1 cellular context compared by ENCODE assay signal in genomic region chr10:79380125-79380917, GRCh38.
TF ChIP-seq lines count a peak whose summit lies in the region.

No MANE protein-coding gene starts in this region.

TF ChIP-seq in HepG2, 621 proteins besides CTCF, POLR2A, EP300 and RAD21 (continued from another document and continues in another):
- peak; percentile 42; the same call in 1 of the 2 replicates for TF ChIP-seq PRDM10 (CRISPR knock-in tag; IDR thresholded peaks at IDR 0.05; ENCODE audit: low read depth)
- peak; percentile 93 for TF ChIP-seq SOX5 (CRISPR knock-in tag; IDR thresholded peaks at IDR 0.05; ENCODE audit: borderline replicate concordance)
- TF ChIP-seq GATAD2A (CRISPR knock-in tag; IDR thresholded peaks at IDR 0.05): peak; percentile 92
- no peak for TF ChIP-seq ZNF468 (CRISPR knock-in tag; IDR thresholded peaks at IDR 0.05)
- peak; percentile 44 for TF ChIP-seq HOMEZ (CRISPR knock-in tag; IDR thresholded peaks at IDR 0.05; ENCODE audit: low read depth)
- no peak for TF ChIP-seq TIGD3 (CRISPR knock-in tag; IDR thresholded peaks at IDR 0.05; ENCODE audit: borderline replicate concordance)
- no peak for TF ChIP-seq TOPORS (CRISPR knock-in tag; IDR thresholded peaks at IDR 0.05)
- peak; percentile 98 for TF ChIP-seq ZNF18 (CRISPR knock-in tag; IDR thresholded peaks at IDR 0.05; ENCODE audit: insufficient replicate concordance)
- no peak for TF ChIP-seq ZNF251 (CRISPR knock-in tag; IDR thresholded peaks at IDR 0.05)
- no peak for TF ChIP-seq CCDC6 (CRISPR knock-in tag; IDR thresholded peaks at IDR 0.05)
- TF ChIP-seq ZBTB46 (CRISPR knock-in tag; IDR thresholded peaks at IDR 0.05; ENCODE audit: borderline replicate concordance): no peak
- TF ChIP-seq ZNF20 (CRISPR knock-in tag; IDR thresholded peaks at IDR 0.05): no peak
- TF ChIP-seq ZKSCAN8 (CRISPR knock-in tag; IDR thresholded peaks at IDR 0.05; ENCODE audit: borderline replicate concordance): peak; percentile 46; the same call in 1 of the 2 replicates
- peak; percentile 25 for TF ChIP-seq NFKBIZ (CRISPR knock-in tag; IDR thresholded peaks at IDR 0.05)
- peak; percentile 70 for TF ChIP-seq ZFX (CRISPR knock-in tag; IDR thresholded peaks at IDR 0.05; ENCODE audit: low read depth)
- no peak for TF ChIP-seq GTF2F1 (IDR thresholded peaks at IDR 0.05; ENCODE audit: low read length)
- TF ChIP-seq SALL2 (CRISPR knock-in tag; IDR thresholded peaks at IDR 0.05): peak; percentile 45; the same call in 1 of the 2 replicates
- TF ChIP-seq KDM5B (CRISPR knock-in tag; IDR thresholded peaks at IDR 0.05; ENCODE audit: borderline replicate concordance): peak; percentile 60; the same call in 1 of the 2 replicates
- no peak for TF ChIP-seq SP140L (CRISPR knock-in tag; IDR thresholded peaks at IDR 0.05; ENCODE audit: borderline replicate concordance)
- 0 out of 2 replicates have a peak, but pooled peaks have one; percentile 66 for TF ChIP-seq DNMT3B (CRISPR knock-in tag; conservative IDR thresholded peaks at IDR 0.05)
- TF ChIP-seq MBNL3 (CRISPR knock-in tag; conservative IDR thresholded peaks at IDR 0.05): no peak
- TF ChIP-seq ZMAT3 (CRISPR knock-in tag; conservative IDR thresholded peaks at IDR 0.05): 0 out of 2 replicates have a peak, but pooled peaks have one; percentile 68
- no peak for TF ChIP-seq SMARCE1 (IDR thresholded peaks at IDR 0.05; ENCODE audit: borderline replicate concordance)
- TF ChIP-seq ARNT (IDR thresholded peaks at IDR 0.05): no peak
- no peak for TF ChIP-seq REL (CRISPR knock-in tag; conservative IDR thresholded peaks at IDR 0.05)
- TF ChIP-seq NR1H2 (CRISPR knock-in tag; IDR thresholded peaks at IDR 0.05; ENCODE audit: borderline replicate concordance, low read depth): no peak
- peak; percentile 78 for TF ChIP-seq ZNF350 (CRISPR knock-in tag; IDR thresholded peaks at IDR 0.05; ENCODE audit: borderline replicate concordance, low read depth)
- TF ChIP-seq SNAPC4 (CRISPR knock-in tag; IDR thresholded peaks at IDR 0.05): peak; percentile 35; the same call in 1 of the 2 replicates
- TF ChIP-seq ASH2L (IDR thresholded peaks at IDR 0.05; ENCODE audit: insufficient read length, low read depth, low read length): peak; percentile 40
- 0 out of 2 replicates have a peak, but pooled peaks have one; percentile 60 for TF ChIP-seq SMAD1 (CRISPR knock-in tag; IDR thresholded peaks at IDR 0.05; ENCODE audit: borderline replicate concordance, low read depth)
- TF ChIP-seq ATF6 (CRISPR knock-in tag; conservative IDR thresholded peaks at IDR 0.05): no peak
- no peak; the same call in 1 of the 2 replicates for TF ChIP-seq ZFY (CRISPR knock-in tag; IDR thresholded peaks at IDR 0.05)
- peak; percentile 83 for TF ChIP-seq POLR2AphosphoS5 (IDR thresholded peaks at IDR 0.05; ENCODE audit: low read depth, low read length)
- TF ChIP-seq ZFP82 (CRISPR knock-in tag; IDR thresholded peaks at IDR 0.05; ENCODE audit: borderline replicate concordance): no peak
- TF ChIP-seq ZNF296 (CRISPR knock-in tag; conservative IDR thresholded peaks at IDR 0.05): 0 out of 2 replicates have a peak, but pooled peaks have one; percentile 66
- peak; percentile 50; the same call in 1 of the 2 replicates for TF ChIP-seq ZNF264 (CRISPR knock-in tag; IDR thresholded peaks at IDR 0.05)
- peak; percentile 67; the same call in 1 of the 2 replicates for TF ChIP-seq ZNF598 (CRISPR knock-in tag; IDR thresholded peaks at IDR 0.05; ENCODE audit: borderline replicate concordance)
- TF ChIP-seq PHF5A (CRISPR knock-in tag; IDR thresholded peaks at IDR 0.05; ENCODE audit: low read depth, unreplicated experiment): peak; percentile 80
- peak; percentile 96 for TF ChIP-seq SRF (IDR thresholded peaks at IDR 0.05; ENCODE audit: low read depth, low read length)
- 0 out of 2 replicates have a peak, but pooled peaks have one; percentile 40 for TF ChIP-seq ZNF34 (CRISPR knock-in tag; IDR thresholded peaks at IDR 0.05; ENCODE audit: borderline replicate concordance)
- peak; percentile 72; the same call in 1 of the 2 replicates for TF ChIP-seq IRF9 (CRISPR knock-in tag; IDR thresholded peaks at IDR 0.05; ENCODE audit: borderline replicate concordance)
- TF ChIP-seq KDM6A (CRISPR knock-in tag; IDR thresholded peaks at IDR 0.05; ENCODE audit: low read depth): peak; percentile 78; the same call in 1 of the 2 replicates
- TF ChIP-seq GTF3A (CRISPR knock-in tag; conservative IDR thresholded peaks at IDR 0.05): 0 out of 2 replicates have a peak, but pooled peaks have one; percentile 36
- TF ChIP-seq CREB1 (IDR thresholded peaks at IDR 0.05): 0 out of 2 replicates have a peak, but pooled peaks have one; percentile 10
- TF ChIP-seq CREB1 (CRISPR knock-in tag; IDR thresholded peaks at IDR 0.05): no peak
- 0 out of 2 replicates have a peak, but pooled peaks have one; percentile 39 for TF ChIP-seq NR2F6 (IDR thresholded peaks at IDR 0.05)
- TF ChIP-seq NR2F6 (CRISPR knock-in tag; IDR thresholded peaks at IDR 0.05): peak; percentile 78
